1 cellular context compared by ENCODE assay signal in genomic region chr5:148827723-148828122, GRCh38.
TF ChIP-seq lines count a peak whose summit lies in the region.

No MANE protein-coding gene starts in this region.

TF ChIP-seq in GM23338, 12 proteins besides CTCF, POLR2A, EP300 and RAD21 (continued from another document):
- TF ChIP-seq ZNF462 (CRISPR knock-in tag; IDR thresholded peaks at IDR 0.05) (no peak), JUNB (IDR thresholded peaks at IDR 0.05; ENCODE audit: unreplicated experiment) (no peak), POLR2AphosphoS5 (IDR thresholded peaks at IDR 0.05; ENCODE audit: low read depth) (no peak), ZNF331 (CRISPR knock-in tag; IDR thresholded peaks at IDR 0.05; ENCODE audit: low read depth) (no peak), REST (IDR thresholded peaks at IDR 0.05; ENCODE audit: unreplicated experiment) (no peak), CREB1 (CRISPR knock-in tag; IDR thresholded peaks at IDR 0.05; ENCODE audit: low read depth) (no peak), ZNF114 (CRISPR knock-in tag; IDR thresholded peaks at IDR 0.05) (no peak), NANOG (IDR thresholded peaks at IDR 0.05; ENCODE audit: borderline replicate concordance) (no peak)
